1 cellular context compared by ENCODE assay signal in the genomic region with DNA sequence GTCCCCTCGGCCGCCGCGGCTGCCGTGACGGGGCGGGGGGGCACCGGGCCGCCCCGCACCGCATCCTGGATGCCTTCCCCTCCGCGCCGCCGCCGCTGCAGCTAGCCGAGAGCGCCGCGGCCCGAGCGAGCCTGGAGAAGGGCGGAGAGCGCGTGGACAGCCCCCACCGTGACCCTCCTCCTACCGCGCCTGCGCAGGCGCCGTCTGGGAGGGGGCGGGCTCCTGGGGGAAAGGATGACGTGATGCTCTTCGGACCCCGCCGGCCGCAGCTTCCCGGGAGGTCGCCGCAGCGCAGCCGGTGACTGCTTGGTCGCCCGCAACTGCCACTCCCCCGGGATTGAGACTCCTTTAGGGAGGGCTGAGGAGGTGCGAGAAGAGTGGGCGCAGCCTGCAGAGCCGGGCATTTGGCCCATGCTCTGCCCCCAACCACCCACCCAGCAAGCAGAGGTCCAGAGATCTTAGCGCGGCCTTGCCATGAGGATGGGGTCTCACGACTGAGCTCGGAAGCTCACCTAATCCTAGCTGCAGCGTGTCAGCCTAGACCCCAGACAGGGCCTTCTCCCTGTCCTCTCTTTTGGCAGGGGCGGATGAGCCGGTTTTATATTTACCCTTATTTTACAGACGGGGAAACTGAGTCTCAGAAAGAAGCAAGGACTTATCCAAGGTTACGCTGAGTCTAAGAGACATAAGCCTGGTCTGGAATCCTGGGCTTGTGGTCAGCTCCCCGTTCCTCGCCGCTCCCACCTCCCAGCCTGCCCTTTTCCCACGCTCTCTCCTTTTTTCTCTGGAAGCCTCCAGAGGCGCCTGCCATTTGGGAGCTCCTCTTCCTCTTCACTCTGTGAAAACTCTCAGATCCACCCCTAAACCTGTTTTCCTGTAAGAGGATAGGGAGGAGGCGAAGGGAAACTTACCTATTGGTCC.
TF ChIP-seq lines count a peak whose summit lies in the region.

A gene (minus strand): TSS at position 140 of the 921 bp plus-strand sequence. CDS start 281 bp downstream, outside the sequence.

TF ChIP-seq in HepG2, 621 proteins besides CTCF, POLR2A, EP300 and RAD21 (continued from another document and continues in another):
- TF ChIP-seq, protein P1, sequence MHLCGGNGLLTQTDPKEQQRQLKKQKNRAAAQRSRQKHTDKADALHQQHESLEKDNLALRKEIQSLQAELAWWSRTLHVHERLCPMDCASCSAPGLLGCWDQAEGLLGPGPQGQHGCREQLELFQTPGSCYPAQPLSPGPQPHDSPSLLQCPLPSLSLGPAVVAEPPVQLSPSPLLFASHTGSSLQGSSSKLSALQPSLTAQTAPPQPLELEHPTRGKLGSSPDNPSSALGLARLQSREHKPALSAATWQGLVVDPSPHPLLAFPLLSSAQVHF (CRISPR knock-in tag; IDR thresholded peaks at IDR 0.05) = no peak
- TF ChIP-seq BRD4 (CRISPR knock-in tag; IDR thresholded peaks at IDR 0.05) (no peak), HOXD1 (CRISPR knock-in tag; IDR thresholded peaks at IDR 0.05) (no peak), HNRNPL (IDR thresholded peaks at IDR 0.05; ENCODE audit: low read depth, low read length) (no peak), ZNF841 (CRISPR knock-in tag; IDR thresholded peaks at IDR 0.05; ENCODE audit: borderline replicate concordance) (no peak), ZNF205 (CRISPR knock-in tag; IDR thresholded peaks at IDR 0.05) (no peak), ELF3 (CRISPR knock-in tag; IDR thresholded peaks at IDR 0.05) (peak; percentile 40; the same call in 1 of the 2 replicates), HOXA3 (CRISPR knock-in tag; IDR thresholded peaks at IDR 0.05) (peak; percentile 34; the same call in 1 of the 2 replicates), ZBTB42 (CRISPR knock-in tag; IDR thresholded peaks at IDR 0.05) (no peak), TMF1 (CRISPR knock-in tag; IDR thresholded peaks at IDR 0.05; ENCODE audit: low read depth) (peak; percentile 59; the same call in 1 of the 2 replicates), ZBTB1 (CRISPR knock-in tag; IDR thresholded peaks at IDR 0.05; ENCODE audit: borderline replicate concordance) (no peak), EZH2 (conservative IDR thresholded peaks at IDR 0.05; ENCODE audit: low read depth, low read length) (no peak), HNF4G (IDR thresholded peaks at IDR 0.05; ENCODE audit: borderline replicate concordance, low read depth, low read length) (no peak), HNF4G (CRISPR knock-in tag; IDR thresholded peaks at IDR 0.05; ENCODE audit: borderline replicate concordance, low read depth) (no peak), ATF7 (IDR thresholded peaks at IDR 0.05) (peak; percentile 92), ATF7 (CRISPR knock-in tag; IDR thresholded peaks at IDR 0.05) (peak; percentile 98), FOXP1 (IDR thresholded peaks at IDR 0.05) (no peak), FOXP1 (CRISPR knock-in tag; IDR thresholded peaks at IDR 0.05) (no peak), FOSL1 (CRISPR knock-in tag; IDR thresholded peaks at IDR 0.05; ENCODE audit: borderline replicate concordance) (no peak), MXD4 (CRISPR knock-in tag; IDR thresholded peaks at IDR 0.05) (0 out of 2 replicates have a peak, but pooled peaks have one; percentile 16), ZMYM3 (CRISPR knock-in tag; IDR thresholded peaks at IDR 0.05) (0 out of 2 replicates have a peak, but pooled peaks have one; percentile 16), PCBP2 (optimal IDR thresholded peaks at IDR 0.05; ENCODE audit: low read depth, low read length, poor library complexity, severe bottlenecking) (no peak), GTF3A (CRISPR knock-in tag; conservative IDR thresholded peaks at IDR 0.05) (no peak), ZNF251 (CRISPR knock-in tag; IDR thresholded peaks at IDR 0.05) (no peak), NRL (CRISPR knock-in tag; IDR thresholded peaks at IDR 0.05; ENCODE audit: borderline replicate concordance) (peak; percentile 79; the same call in 1 of the 2 replicates), ATF7-NPFF (CRISPR knock-in tag; IDR thresholded peaks at IDR 0.05; ENCODE audit: low read depth) (peak; percentile 25; the same call in 1 of the 2 replicates), ZNF441 (CRISPR knock-in tag; IDR thresholded peaks at IDR 0.05; ENCODE audit: borderline replicate concordance) (no peak), SSRP1 (CRISPR knock-in tag; IDR thresholded peaks at IDR 0.05) (no peak), ZNF235 (CRISPR knock-in tag; IDR thresholded peaks at IDR 0.05; ENCODE audit: borderline replicate concordance) (no peak), HES4 (CRISPR knock-in tag; IDR thresholded peaks at IDR 0.05; ENCODE audit: borderline replicate concordance) (no peak), ZNF746 (CRISPR knock-in tag; IDR thresholded peaks at IDR 0.05) (no peak), ZNF331 (CRISPR knock-in tag; IDR thresholded peaks at IDR 0.05) (0 out of 2 replicates have a peak, but pooled peaks have one; percentile 23), DPF2 (CRISPR knock-in tag; IDR thresholded peaks at IDR 0.05; ENCODE audit: borderline replicate concordance, low read depth) (no peak), NR2C2 (CRISPR knock-in tag; IDR thresholded peaks at IDR 0.05; ENCODE audit: borderline replicate concordance) (no peak), REL (CRISPR knock-in tag; conservative IDR thresholded peaks at IDR 0.05) (no peak), PAWR (CRISPR knock-in tag; IDR thresholded peaks at IDR 0.05; ENCODE audit: borderline replicate concordance) (no peak)
- TF ChIP-seq, protein P2, sequence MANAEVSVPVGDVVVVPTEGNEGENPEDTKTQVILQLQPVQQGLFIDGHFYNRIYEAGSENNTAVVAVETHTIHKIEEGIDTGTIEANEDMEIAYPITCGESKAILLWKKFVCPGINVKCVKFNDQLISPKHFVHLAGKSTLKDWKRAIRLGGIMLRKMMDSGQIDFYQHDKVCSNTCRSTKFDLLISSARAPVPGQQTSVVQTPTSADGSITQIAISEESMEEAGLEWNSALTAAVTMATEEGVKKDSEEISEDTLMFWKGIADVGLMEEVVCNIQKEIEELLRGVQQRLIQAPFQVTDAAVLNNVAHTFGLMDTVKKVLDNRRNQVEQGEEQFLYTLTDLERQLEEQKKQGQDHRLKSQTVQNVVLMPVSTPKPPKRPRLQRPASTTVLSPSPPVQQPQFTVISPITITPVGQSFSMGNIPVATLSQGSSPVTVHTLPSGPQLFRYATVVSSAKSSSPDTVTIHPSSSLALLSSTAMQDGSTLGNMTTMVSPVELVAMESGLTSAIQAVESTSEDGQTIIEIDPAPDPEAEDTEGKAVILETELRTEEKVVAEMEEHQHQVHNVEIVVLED (CRISPR knock-in tag; IDR thresholded peaks at IDR 0.05; ENCODE audit: borderline replicate concordance) = no peak; the same call in 1 of the 2 replicates
- TF ChIP-seq, protein P3, sequence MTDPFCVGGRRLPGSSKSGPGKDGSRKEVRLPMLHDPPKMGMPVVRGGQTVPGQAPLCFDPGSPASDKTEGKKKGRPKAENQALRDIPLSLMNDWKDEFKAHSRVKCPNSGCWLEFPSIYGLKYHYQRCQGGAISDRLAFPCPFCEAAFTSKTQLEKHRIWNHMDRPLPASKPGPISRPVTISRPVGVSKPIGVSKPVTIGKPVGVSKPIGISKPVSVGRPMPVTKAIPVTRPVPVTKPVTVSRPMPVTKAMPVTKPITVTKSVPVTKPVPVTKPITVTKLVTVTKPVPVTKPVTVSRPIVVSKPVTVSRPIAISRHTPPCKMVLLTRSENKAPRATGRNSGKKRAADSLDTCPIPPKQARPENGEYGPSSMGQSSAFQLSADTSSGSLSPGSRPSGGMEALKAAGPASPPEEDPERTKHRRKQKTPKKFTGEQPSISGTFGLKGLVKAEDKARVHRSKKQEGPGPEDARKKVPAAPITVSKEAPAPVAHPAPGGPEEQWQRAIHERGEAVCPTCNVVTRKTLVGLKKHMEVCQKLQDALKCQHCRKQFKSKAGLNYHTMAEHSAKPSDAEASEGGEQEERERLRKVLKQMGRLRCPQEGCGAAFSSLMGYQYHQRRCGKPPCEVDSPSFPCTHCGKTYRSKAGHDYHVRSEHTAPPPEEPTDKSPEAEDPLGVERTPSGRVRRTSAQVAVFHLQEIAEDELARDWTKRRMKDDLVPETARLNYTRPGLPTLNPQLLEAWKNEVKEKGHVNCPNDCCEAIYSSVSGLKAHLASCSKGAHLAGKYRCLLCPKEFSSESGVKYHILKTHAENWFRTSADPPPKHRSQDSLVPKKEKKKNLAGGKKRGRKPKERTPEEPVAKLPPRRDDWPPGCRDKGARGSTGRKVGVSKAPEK (CRISPR knock-in tag; IDR thresholded peaks at IDR 0.05; ENCODE audit: borderline replicate concordance) = no peak
- TF ChIP-seq, protein P4, sequence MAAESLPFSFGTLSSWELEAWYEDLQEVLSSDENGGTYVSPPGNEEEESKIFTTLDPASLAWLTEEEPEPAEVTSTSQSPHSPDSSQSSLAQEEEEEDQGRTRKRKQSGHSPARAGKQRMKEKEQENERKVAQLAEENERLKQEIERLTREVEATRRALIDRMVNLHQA (CRISPR knock-in tag; IDR thresholded peaks at IDR 0.05) = no peak
- TF ChIP-seq, protein P5, sequence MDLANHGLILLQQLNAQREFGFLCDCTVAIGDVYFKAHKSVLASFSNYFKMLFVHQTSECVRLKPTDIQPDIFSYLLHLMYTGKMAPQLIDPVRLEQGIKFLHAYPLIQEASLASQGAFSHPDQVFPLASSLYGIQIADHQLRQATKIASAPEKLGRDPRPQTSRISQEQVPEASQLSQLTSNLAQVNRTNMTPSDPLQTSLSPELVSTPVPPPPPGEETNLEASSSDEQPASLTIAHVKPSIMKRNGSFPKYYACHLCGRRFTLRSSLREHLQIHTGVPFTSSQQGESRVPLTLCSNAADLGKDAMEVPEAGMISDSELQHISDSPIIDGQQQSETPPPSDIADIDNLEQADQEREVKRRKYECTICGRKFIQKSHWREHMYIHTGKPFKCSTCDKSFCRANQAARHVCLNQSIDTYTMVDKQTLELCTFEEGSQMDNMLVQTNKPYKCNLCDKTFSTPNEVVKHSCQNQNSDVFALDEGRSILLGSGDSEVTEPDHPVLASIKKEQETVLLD (CRISPR knock-in tag; IDR thresholded peaks at IDR 0.05; ENCODE audit: low read depth) = no peak
- TF ChIP-seq, protein P6, sequence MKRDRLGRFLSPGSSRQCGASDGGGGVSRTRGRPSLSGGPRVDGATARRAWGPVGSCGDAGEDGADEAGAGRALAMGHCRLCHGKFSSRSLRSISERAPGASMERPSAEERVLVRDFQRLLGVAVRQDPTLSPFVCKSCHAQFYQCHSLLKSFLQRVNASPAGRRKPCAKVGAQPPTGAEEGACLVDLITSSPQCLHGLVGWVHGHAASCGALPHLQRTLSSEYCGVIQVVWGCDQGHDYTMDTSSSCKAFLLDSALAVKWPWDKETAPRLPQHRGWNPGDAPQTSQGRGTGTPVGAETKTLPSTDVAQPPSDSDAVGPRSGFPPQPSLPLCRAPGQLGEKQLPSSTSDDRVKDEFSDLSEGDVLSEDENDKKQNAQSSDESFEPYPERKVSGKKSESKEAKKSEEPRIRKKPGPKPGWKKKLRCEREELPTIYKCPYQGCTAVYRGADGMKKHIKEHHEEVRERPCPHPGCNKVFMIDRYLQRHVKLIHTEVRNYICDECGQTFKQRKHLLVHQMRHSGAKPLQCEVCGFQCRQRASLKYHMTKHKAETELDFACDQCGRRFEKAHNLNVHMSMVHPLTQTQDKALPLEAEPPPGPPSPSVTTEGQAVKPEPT (CRISPR knock-in tag; IDR thresholded peaks at IDR 0.05; ENCODE audit: low read depth) = no peak
- TF ChIP-seq, protein P7, sequence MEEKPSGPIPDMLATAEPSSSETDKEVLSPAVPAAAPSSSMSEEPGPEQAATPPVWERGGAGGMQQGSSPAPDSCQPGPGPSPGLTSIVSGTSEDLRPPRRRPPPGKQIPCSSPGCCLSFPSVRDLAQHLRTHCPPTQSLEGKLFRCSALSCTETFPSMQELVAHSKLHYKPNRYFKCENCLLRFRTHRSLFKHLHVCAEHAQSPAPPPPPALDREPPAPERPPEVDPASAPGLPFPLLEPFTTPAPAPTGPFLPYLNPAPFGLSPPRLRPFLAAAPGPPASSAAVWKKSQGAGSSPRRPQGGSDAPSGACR (CRISPR knock-in tag; IDR thresholded peaks at IDR 0.05) = no peak
- TF ChIP-seq, protein P8, sequence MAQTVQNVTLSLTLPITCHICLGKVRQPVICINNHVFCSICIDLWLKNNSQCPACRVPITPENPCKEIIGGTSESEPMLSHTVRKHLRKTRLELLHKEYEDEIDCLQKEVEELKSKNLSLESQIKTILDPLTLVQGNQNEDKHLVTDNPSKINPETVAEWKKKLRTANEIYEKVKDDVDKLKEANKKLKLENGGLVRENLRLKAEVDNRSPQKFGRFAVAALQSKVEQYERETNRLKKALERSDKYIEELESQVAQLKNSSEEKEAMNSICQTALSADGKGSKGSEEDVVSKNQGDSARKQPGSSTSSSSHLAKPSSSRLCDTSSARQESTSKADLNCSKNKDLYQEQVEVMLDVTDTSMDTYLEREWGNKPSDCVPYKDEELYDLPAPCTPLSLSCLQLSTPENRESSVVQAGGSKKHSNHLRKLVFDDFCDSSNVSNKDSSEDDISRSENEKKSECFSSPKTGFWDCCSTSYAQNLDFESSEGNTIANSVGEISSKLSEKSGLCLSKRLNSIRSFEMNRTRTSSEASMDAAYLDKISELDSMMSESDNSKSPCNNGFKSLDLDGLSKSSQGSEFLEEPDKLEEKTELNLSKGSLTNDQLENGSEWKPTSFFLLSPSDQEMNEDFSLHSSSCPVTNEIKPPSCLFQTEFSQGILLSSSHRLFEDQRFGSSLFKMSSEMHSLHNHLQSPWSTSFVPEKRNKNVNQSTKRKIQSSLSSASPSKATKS (CRISPR knock-in tag; IDR thresholded peaks at IDR 0.05) = no peak
- TF ChIP-seq, protein P9, sequence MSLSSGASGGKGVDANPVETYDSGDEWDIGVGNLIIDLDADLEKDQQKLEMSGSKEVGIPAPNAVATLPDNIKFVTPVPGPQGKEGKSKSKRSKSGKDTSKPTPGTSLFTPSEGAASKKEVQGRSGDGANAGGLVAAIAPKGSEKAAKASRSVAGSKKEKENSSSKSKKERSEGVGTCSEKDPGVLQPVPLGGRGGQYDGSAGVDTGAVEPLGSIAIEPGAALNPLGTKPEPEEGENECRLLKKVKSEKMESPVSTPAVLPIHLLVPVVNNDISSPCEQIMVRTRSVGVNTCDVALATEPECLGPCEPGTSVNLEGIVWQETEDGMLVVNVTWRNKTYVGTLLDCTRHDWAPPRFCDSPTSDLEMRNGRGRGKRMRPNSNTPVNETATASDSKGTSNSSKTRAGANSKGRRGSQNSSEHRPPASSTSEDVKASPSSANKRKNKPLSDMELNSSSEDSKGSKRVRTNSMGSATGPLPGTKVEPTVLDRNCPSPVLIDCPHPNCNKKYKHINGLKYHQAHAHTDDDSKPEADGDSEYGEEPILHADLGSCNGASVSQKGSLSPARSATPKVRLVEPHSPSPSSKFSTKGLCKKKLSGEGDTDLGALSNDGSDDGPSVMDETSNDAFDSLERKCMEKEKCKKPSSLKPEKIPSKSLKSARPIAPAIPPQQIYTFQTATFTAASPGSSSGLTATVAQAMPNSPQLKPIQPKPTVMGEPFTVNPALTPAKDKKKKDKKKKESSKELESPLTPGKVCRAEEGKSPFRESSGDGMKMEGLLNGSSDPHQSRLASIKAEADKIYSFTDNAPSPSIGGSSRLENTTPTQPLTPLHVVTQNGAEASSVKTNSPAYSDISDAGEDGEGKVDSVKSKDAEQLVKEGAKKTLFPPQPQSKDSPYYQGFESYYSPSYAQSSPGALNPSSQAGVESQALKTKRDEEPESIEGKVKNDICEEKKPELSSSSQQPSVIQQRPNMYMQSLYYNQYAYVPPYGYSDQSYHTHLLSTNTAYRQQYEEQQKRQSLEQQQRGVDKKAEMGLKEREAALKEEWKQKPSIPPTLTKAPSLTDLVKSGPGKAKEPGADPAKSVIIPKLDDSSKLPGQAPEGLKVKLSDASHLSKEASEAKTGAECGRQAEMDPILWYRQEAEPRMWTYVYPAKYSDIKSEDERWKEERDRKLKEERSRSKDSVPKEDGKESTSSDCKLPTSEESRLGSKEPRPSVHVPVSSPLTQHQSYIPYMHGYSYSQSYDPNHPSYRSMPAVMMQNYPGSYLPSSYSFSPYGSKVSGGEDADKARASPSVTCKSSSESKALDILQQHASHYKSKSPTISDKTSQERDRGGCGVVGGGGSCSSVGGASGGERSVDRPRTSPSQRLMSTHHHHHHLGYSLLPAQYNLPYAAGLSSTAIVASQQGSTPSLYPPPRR (CRISPR knock-in tag; IDR thresholded peaks at IDR 0.05; ENCODE audit: borderline replicate concordance) = no peak
